Comparison of ENCODE assay signal across 29 cellular contexts in the genomic region with DNA sequence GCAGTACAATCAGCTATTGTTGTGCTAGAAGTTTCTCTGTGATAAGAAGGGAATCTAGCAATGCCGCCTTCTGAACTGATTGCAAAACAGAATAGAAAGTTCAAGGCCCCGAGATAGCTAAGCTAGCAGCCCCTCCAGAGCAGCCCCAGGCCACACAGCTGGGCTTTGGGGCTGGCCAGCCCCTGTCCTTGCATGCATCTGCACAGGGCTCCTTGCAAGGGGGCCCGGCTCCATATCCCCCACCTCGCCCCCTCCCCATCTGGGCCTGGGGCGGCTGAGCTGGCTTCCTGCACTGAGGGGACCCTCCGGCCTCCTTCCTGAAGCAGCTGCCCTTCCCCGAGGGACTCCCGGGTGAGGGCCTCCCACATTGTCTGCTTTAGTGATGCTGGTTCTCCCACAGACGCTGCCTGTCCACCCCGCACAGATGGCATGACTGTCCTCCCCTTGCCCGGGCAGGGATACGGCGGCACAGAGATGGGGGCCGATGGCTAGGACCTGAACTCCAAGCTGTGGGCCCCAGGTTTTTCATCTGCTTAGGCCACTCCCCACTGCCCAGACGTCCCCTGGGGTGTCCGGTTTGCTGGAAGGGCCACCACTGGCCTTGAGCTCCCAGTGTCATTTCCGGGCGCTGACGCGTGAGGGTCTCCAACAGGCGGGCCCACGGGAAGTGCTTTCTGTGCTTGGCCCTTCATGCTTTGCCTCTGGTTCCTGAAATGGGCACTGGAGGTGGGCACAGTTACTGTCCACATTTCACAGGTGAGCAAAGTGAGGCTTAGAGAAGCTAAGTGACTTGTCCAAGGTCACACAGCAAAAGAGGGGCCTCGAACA.
DNase-seq lines count a peak whose midpoint lies in the region; ATAC-seq and TF ChIP-seq lines count a peak whose summit lies in the region.
"Had no signal": no experiment of that assay in that cellular context is flagged by ENCODE, and none has a peak within 500 bp of the region (broad histone marks: within the 10 kb centered on the region; RNA-seq: fewer than 3 reads in every experiment).

No MANE protein-coding gene starts in this region.

- CTCF ChIA-PET in activated CD8-positive, alpha-beta T cell treated with anti-CD3 and anti-CD28 coated beads, Interleukin-2, amount 10 ng/mL, durations not matched to agents 7 days and 5 days (lab: Charles Lee) = interaction anchor here (1.0 kb wide), 1 partner anchor 44 kb away, joined by 4 read pairs; no protein-coding TSS in a partner anchor
- CTCF ChIA-PET in activated CD8-positive, alpha-beta T cell treated with anti-CD3 and anti-CD28 coated beads for 36 hours (lab: Charles Lee) = interaction anchor here (1.8 kb wide), 1 partner anchor 10 kb away, joined by 5 read pairs; no protein-coding TSS in a partner anchor

- TF ChIP-seq CTCF in activated CD8-positive, alpha-beta T cell treated with anti-CD3 and anti-CD28 coated beads for 36 hours (IDR thresholded peaks at IDR 0.05) = no peak

- intact Hi-C loops in activated CD8-positive, alpha-beta T cell treated with anti-CD3 and anti-CD28 coated beads for 36 hours (cut with micrococcal nuclease) = no loop called here
- intact Hi-C loops in left colon (cut with DNase I, micrococcal nuclease) = no loop called here

- H3K27me3 Mint-ChIP-seq in activated CD8-positive, alpha-beta T cell treated with anti-CD3 and anti-CD28 coated beads, Interleukin-2, amount 10 ng/mL, durations not matched to agents 7 days and 5 days (ENCODE audit: low read depth) = peaks cover 9% of the 10 kb centered on the region
- peaks cover 4% of the 10 kb centered on the region for H3K27me3 Mint-ChIP-seq in activated CD8-positive, alpha-beta T cell treated with anti-CD3 and anti-CD28 coated beads for 36 hours

- no peaks in the 10 kb centered on the region for H3K36me3 Mint-ChIP-seq in activated CD8-positive, alpha-beta T cell treated with anti-CD3 and anti-CD28 coated beads, Interleukin-2, amount 10 ng/mL, durations not matched to agents 7 days and 5 days (ENCODE audit: low read depth)
- H3K36me3 Mint-ChIP-seq in activated CD8-positive, alpha-beta T cell treated with anti-CD3 and anti-CD28 coated beads for 36 hours (ENCODE audit: low read depth) = no peaks in the 10 kb centered on the region
- H3K36me3 Mint-ChIP-seq: CD8-positive, alpha-beta memory T cell; neural progenitor cell had no signal

- DNase-seq in activated CD8-positive, alpha-beta T cell treated with anti-CD3 and anti-CD28 coated beads, Interleukin-2, amount 10 ng/mL, durations not matched to agents 7 days and 5 days = no peak
- DNase-seq in activated CD8-positive, alpha-beta T cell treated with anti-CD3 and anti-CD28 coated beads for 36 hours = no peak
- DNase-seq in OCI-M1 (lab: John Stamatoyannopoulos, UW) (peak; percentile 14), left colon (no peak), substantia nigra (lab: John Stamatoyannopoulos, UW) (peak in 1 of 49 donors; percentile 5), DMS53 (lab: John Stamatoyannopoulos, UW) (no peak), occipital lobe (lab: John Stamatoyannopoulos, UW) (no peak)
- DNase-seq: activated T-cell treated with anti-CD3 and anti-CD28 coated beads, Interleukin-2, amount 50 U/mL, for 1 hour; amniotic stem cell; colonic mucosa; effector memory CD8-positive, alpha-beta T cell; foreskin fibroblast; heart right ventricle; Karpas-422; kidney glomerular epithelial cell; NCI-H1436 treated with DMSO at 0.1 percent for 48 hours; NCI-H446 treated with DMSO at 0.1 percent for 48 hours; NCI-H82; SK-N-SH; stimulated activated CD4-positive, alpha-beta T cell treated with anti-CD3 and anti-CD28 coated beads, Interleukin-15, amount 100 ng/mL, for 24 hours; stimulated activated naive CD8-positive, alpha-beta T cell treated with anti-CD3 and anti-CD28 coated beads, Interleukin-15, Interleukin-2, amounts not matched to agents 100 U/mL and 50 U/mL, for 24 hours; transverse colon had no signal

- peaks cover 63% of the 10 kb centered on the region for H3K4me1 Mint-ChIP-seq in activated CD8-positive, alpha-beta T cell treated with anti-CD3 and anti-CD28 coated beads, Interleukin-2, amount 10 ng/mL, durations not matched to agents 7 days and 5 days (ENCODE audit: low read depth)
- H3K4me1 Mint-ChIP-seq in activated CD8-positive, alpha-beta T cell treated with anti-CD3 and anti-CD28 coated beads for 36 hours (ENCODE audit: low read depth) = peaks cover 16% of the 10 kb centered on the region

- POLR2A ChIA-PET in activated CD8-positive, alpha-beta T cell treated with anti-CD3 and anti-CD28 coated beads, Interleukin-2, amount 10 ng/mL, durations not matched to agents 7 days and 5 days (lab: Charles Lee) = no interaction called here
- POLR2A ChIA-PET in activated CD8-positive, alpha-beta T cell treated with anti-CD3 and anti-CD28 coated beads for 36 hours (lab: Charles Lee) = no interaction called here

- H3K4me3 Mint-ChIP-seq in activated CD8-positive, alpha-beta T cell treated with anti-CD3 and anti-CD28 coated beads, Interleukin-2, amount 10 ng/mL, durations not matched to agents 7 days and 5 days = peak overlapping the region; percentile 22
- no peak overlapping the region for H3K4me3 Mint-ChIP-seq in activated CD8-positive, alpha-beta T cell treated with anti-CD3 and anti-CD28 coated beads for 36 hours
- H3K4me3 Mint-ChIP-seq: neural progenitor cell; T-helper 1 cell treated with Interleukin-12 subunit alpha and Interleukin-12 subunit beta and Interleukin-4 antibody, amounts not matched to agents 30 μg/mL and 1 μg/mL, for 36 hours had no signal

- H3K27ac ChIP-seq in substantia nigra (ENCODE audit: low read depth, low read length, poor library complexity, severe bottlenecking) = peak overlapping the region; percentile 50
- H3K27ac ChIP-seq: neural progenitor cell, prostate gland had no signal

- no peaks in the 10 kb centered on the region for H3K9me3 Mint-ChIP-seq in activated CD8-positive, alpha-beta T cell treated with anti-CD3 and anti-CD28 coated beads, Interleukin-2, amount 10 ng/mL, durations not matched to agents 7 days and 5 days (ENCODE audit: insufficient read depth)
- no peaks in the 10 kb centered on the region for H3K9me3 Mint-ChIP-seq in activated CD8-positive, alpha-beta T cell treated with anti-CD3 and anti-CD28 coated beads for 36 hours
- H3K9me3 Mint-ChIP-seq: CD8-positive, alpha-beta memory T cell; effector memory CD8-positive, alpha-beta T cell; neural progenitor cell; T-helper 1 cell treated with Interleukin-12 subunit alpha and Interleukin-12 subunit beta and Interleukin-4 antibody, amounts not matched to agents 30 μg/mL and 1 μg/mL, for 36 hours had no signal

- H3K27ac Mint-ChIP-seq in activated CD8-positive, alpha-beta T cell treated with anti-CD3 and anti-CD28 coated beads, Interleukin-2, amount 10 ng/mL, durations not matched to agents 7 days and 5 days = peak overlapping the region; percentile 83
- H3K27ac Mint-ChIP-seq in activated CD8-positive, alpha-beta T cell treated with anti-CD3 and anti-CD28 coated beads for 36 hours = no peak overlapping the region
- H3K27ac Mint-ChIP-seq: effector memory CD8-positive, alpha-beta T cell; T-helper 1 cell treated with Interleukin-12 subunit alpha and Interleukin-12 subunit beta and Interleukin-4 antibody, amounts not matched to agents 30 μg/mL and 1 μg/mL, for 36 hours had no signal

- no peak for ATAC-seq in activated CD8-positive, alpha-beta T cell treated with anti-CD3 and anti-CD28 coated beads, Interleukin-2, amount 10 ng/mL, durations not matched to agents 7 days and 5 days
- no peak for ATAC-seq in activated CD8-positive, alpha-beta T cell treated with anti-CD3 and anti-CD28 coated beads for 36 hours
- peak; percentile 16 for ATAC-seq in left colon
- ATAC-seq in HG02981 (IDR thresholded peaks at IDR 0.05; ENCODE audit: unreplicated experiment) = no peak
- ATAC-seq: activated CD4-positive, CD25-positive, alpha-beta regulatory T cell treated with anti-CD3 and anti-CD28 coated beads, Interleukin-2, amount 50 U/mL, for 24 hours; HCT116; stimulated activated naive CD8-positive, alpha-beta T cell treated with anti-CD3 and anti-CD28 coated beads, Interleukin-15, Interleukin-2, amounts not matched to agents 100 U/mL and 50 U/mL, for 24 hours had no signal
